Comparison of ENCODE assay signal across 11 cellular contexts in genomic region chr9:112831281-112831851, GRCh38. TPM values are rescaled to one million over a fixed set of nuclear protein-coding genes. Genes with fewer than 3 reads are reported as not detected.
A peak's percentile ranks its signal among the peaks of the same experiment; 100 is the strongest.
DNase-seq lines count a peak whose midpoint lies in the region; ATAC-seq and TF ChIP-seq lines count a peak whose summit lies in the region.
"Had no signal": no experiment of that assay in that cellular context is flagged by ENCODE, and none has a peak within 500 bp of the region (broad histone marks: within the 10 kb centered on the region; RNA-seq: fewer than 3 reads in every experiment).

No MANE protein-coding gene starts in this region.

- H3K9ac ChIP-seq in mammary epithelial cell (ENCODE audit: insufficient read depth, low read length), result no peak overlapping the region

- H3K27me3 ChIP-seq in breast epithelium (no peaks in the 10 kb centered on the region), mammary epithelial cell (ENCODE audit: insufficient read depth, low read length) (no peaks in the 10 kb centered on the region), ascending aorta (no peaks in the 10 kb centered on the region), left lung (no peaks in the 10 kb centered on the region)

- DNase-seq in breast epithelium (ENCODE audit: low spot score in 2 of 2) (peak in 1 of 2 donors; percentile 49), mammary epithelial cell (no peak), ascending aorta (ENCODE audit: low spot score in 2 of 2) (no peak), left lung (peak; percentile 80 to 84), foreskin melanocyte (no peak), EL (no peak), HK-2 (ENCODE audit: unreplicated experiment) (no peak)
- DNase-seq: T-helper 17 cell had no signal

- H3K27ac ChIP-seq in breast epithelium, result peak overlapping the region; percentile 64 to 69
- H3K27ac ChIP-seq in mammary epithelial cell (ENCODE audit: insufficient read depth, low read depth, low read length), result no peak overlapping the region
- peak overlapping the region; percentile 26 to 67 for H3K27ac ChIP-seq in ascending aorta
- peak overlapping the region; percentile 75 to 81 for H3K27ac ChIP-seq in left lung

- H4K20me1 ChIP-seq in mammary epithelial cell (ENCODE audit: insufficient read depth, low read length), result no peaks in the 10 kb centered on the region

- ATAC-seq in left lung, result peak; percentile 91
- no peak for ATAC-seq in HG02798 (IDR thresholded peaks at IDR 0.05; ENCODE audit: poor library complexity, unreplicated experiment)
- ATAC-seq: T-helper 17 cell had no signal

- WGBS in mammary epithelial cell (ENCODE audit: low coverage, missing lambda C conversion rate), result 98% methylated on average over 3 of the region's 5 CpGs

- no TSS peak for BruUV-seq in mammary epithelial cell (replicated peaks; lab: Mats Ljungman, UMichigan)

- H3K79me2 ChIP-seq in mammary epithelial cell (ENCODE audit: insufficient read depth, low read length), result no peaks in the 10 kb centered on the region

- in situ Hi-C loops in mammary epithelial cell (cut with MboI; ENCODE audit: low sequenced_read_pairs in 2 of 2), result no loop called here

- no peak overlapping the region for H2AFZ ChIP-seq in mammary epithelial cell (ENCODE audit: low read depth, low read length)

- H3K36me3 ChIP-seq in breast epithelium, result no peaks in the 10 kb centered on the region
- peaks cover 2% of the 10 kb centered on the region for H3K36me3 ChIP-seq in mammary epithelial cell (ENCODE audit: insufficient read depth, low read length)
- peaks cover 0 to 4% of the 10 kb centered on the region in 2 donors for H3K36me3 ChIP-seq in ascending aorta
- H3K36me3 ChIP-seq in left lung, result peaks cover 0 to 7% of the 10 kb centered on the region in 2 donors

- no peak overlapping the region for H3K4me2 ChIP-seq in mammary epithelial cell (ENCODE audit: insufficient read depth, low read depth, low read length)

- TF ChIP-seq CTCF in breast epithelium (IDR thresholded peaks at IDR 0.05) (no peak), mammary epithelial cell (conservative IDR thresholded peaks at IDR 0.05 in 1 of 2, IDR thresholded peaks at IDR 0.05 in 1 of 2; ENCODE audit: extremely low read depth in 1 of 2, insufficient read depth in 1 of 2, low read depth in 1 of 2, low read length in 2 of 2) (no peak), ascending aorta (IDR thresholded peaks at IDR 0.05) (no peak), left lung (IDR thresholded peaks at IDR 0.05) (no peak)

- H3K4me3 ChIP-seq in breast epithelium, result peak overlapping the region in 2 of 3 donors; percentile 7 to 21
- H3K4me3 ChIP-seq in mammary epithelial cell (replicated peaks in 1 of 3; ENCODE audit: insufficient read depth in 1 of 3, low read depth in 2 of 3, low read length in 3 of 3), result no peak overlapping the region
- no peak overlapping the region for H3K4me3 ChIP-seq in ascending aorta
- no peak overlapping the region for H3K4me3 ChIP-seq in left lung

- intact Hi-C loops in breast epithelium (cut with DNase I; ENCODE audit: low total_unique reads), result no loop called here
- intact Hi-C loops in mammary epithelial cell (cut with micrococcal nuclease), result no loop called here
- intact Hi-C loops in ascending aorta (cut with DNase I), result no loop called here
- intact Hi-C loops in left lung (cut with DNase I), result no loop called here

- dilution Hi-C loops in mammary epithelial cell (cut with HindIII; ENCODE audit: low sequenced_read_pairs), result no loop called here

- H3K9me3 ChIP-seq in breast epithelium (no peaks in the 10 kb centered on the region), mammary epithelial cell (replicated peaks; ENCODE audit: insufficient read depth, low read length) (no peaks in the 10 kb centered on the region), ascending aorta (no peaks in the 10 kb centered on the region), left lung (no peaks in the 10 kb centered on the region)

- no peak for TF ChIP-seq POLR2A in breast epithelium (IDR thresholded peaks at IDR 0.05)

- CTCF ChIA-PET in mammary epithelial cell (lab: Charles Lee; ENCODE audit: low non-redundant PET), result no interaction called here

- H3K4me1 ChIP-seq in breast epithelium (no peaks in the 10 kb centered on the region), mammary epithelial cell (ENCODE audit: insufficient read depth, low read length) (no peaks in the 10 kb centered on the region), ascending aorta (peaks cover 0 to 6% of the 10 kb centered on the region in 2 donors), left lung (peaks cover 10 to 13% of the 10 kb centered on the region in 2 donors)

RNA-seq across cellular contexts. Expression of gene SLC46A2, which starts 59.3 kb away (rescaled TPM):
- total RNA-seq in breast epithelium (under 1 TPM in 2 of 3 donors, not detected in 1; 0.16 to 0.66 TPM), mammary epithelial cell (not detected), ascending aorta (not detected), left lung (10 to 100 TPM in 1 of 2 donors, 1 to 10 TPM in 1; 7.0 to 13.0 TPM)
- not detected for polyA plus RNA-seq in mammary epithelial cell
- not detected for polyA minus RNA-seq in mammary epithelial cell
- total RNA-seq: NCI-H460, temporal lobe had no signal

Comparison
In these comparisons a context has a peak if more than half of its experiments do, and no peak if none do; other contexts are left out.
1. H3K4me3 ChIP-seq: peak in breast epithelium (2 of 3); none in mammary epithelial cell (0 of 3), ascending aorta (0 of 2) and left lung (0 of 2).
2. DNase-seq: peak in left lung (2 of 2); none in mammary epithelial cell (single experiment), ascending aorta (0 of 2), foreskin melanocyte (single experiment), EL (single experiment) and HK-2 (single experiment).